In the genomic region with DNA sequence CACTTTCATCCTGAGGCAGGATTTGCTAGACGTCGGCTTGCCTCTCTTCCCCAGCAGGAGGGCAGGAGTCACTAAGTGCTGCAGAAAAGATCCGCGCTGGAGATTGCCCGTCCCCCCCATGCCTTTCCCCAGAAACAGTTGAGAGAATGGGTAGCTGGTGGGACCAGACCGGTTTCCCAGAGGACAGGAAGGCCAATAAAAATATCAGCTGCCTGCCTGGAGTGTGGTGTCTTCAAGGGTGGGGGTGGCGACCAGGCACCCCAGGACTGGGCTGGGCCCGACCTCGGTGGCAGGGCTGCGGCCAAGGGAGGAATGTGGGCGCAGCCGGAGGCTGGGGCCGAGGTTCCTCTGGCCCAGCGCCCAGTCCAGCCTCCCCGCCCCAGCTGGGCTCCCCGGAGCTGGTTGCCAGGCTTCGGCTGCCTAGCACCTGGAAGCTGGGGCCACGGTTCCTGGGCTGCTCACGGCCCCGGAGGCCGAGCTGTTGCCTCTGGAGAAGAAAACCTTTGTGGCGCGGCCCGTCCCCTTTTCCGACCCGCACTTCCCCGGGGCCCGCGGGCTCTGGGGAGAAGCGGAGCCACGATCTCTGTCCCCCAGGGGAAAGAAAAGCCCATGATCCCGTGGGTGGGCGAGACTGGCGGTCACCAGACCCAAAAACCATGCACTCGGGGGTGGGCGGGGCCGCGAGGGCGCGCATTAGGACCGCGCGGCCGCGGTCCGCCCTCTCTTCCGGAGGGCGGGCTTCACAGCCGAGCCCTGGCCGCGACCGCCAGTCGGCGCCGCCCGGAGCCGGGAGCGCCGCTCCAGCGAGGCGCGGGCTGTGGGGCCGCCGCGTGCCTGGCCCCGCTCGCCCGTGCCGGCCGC, we compare ENCODE assay signal across 1 cellular context.
TF ChIP-seq lines count a peak whose summit lies in the region.

A gene with protein sequence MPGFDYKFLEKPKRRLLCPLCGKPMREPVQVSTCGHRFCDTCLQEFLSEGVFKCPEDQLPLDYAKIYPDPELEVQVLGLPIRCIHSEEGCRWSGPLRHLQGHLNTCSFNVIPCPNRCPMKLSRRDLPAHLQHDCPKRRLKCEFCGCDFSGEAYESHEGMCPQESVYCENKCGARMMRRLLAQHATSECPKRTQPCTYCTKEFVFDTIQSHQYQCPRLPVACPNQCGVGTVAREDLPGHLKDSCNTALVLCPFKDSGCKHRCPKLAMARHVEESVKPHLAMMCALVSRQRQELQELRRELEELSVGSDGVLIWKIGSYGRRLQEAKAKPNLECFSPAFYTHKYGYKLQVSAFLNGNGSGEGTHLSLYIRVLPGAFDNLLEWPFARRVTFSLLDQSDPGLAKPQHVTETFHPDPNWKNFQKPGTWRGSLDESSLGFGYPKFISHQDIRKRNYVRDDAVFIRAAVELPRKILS (plus strand): TSS at position 769 of the 861 bp plus-strand sequence. CDS start 102 bp downstream, outside the sequence.

TF ChIP-seq in K562, 482 proteins besides CTCF, POLR2A, EP300 and RAD21 (continued from another document and continues in another):
- TF ChIP-seq, protein P1, sequence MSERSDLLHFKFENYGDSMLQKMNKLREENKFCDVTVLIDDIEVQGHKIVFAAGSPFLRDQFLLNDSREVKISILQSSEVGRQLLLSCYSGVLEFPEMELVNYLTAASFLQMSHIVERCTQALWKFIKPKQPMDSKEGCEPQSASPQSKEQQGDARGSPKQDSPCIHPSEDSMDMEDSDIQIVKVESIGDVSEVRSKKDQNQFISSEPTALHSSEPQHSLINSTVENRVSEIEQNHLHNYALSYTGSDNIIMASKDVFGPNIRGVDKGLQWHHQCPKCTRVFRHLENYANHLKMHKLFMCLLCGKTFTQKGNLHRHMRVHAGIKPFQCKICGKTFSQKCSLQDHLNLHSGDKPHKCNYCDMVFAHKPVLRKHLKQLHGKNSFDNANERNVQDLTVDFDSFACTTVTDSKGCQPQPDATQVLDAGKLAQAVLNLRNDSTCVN (CRISPR knock-in tag; IDR thresholded peaks at IDR 0.05) = no peak
- TF ChIP-seq IRF2 (CRISPR knock-in tag; IDR thresholded peaks at IDR 0.05) (no peak), ZNF586 (CRISPR knock-in tag; conservative IDR thresholded peaks at IDR 0.05) (no peak), ZNF76 (CRISPR knock-in tag; IDR thresholded peaks at IDR 0.05; ENCODE audit: borderline replicate concordance) (no peak), ZNF764 (CRISPR knock-in tag; IDR thresholded peaks at IDR 0.05; ENCODE audit: low read depth) (no peak), C11orf30 (IDR thresholded peaks at IDR 0.05; ENCODE audit: low read depth) (no peak), SIN3B (IDR thresholded peaks at IDR 0.05; ENCODE audit: low read depth) (peak; percentile 63), SNRNP70 (optimal IDR thresholded peaks at IDR 0.05; ENCODE audit: low read depth, low read length) (no peak), SIN3A (IDR thresholded peaks at IDR 0.05; ENCODE audit: borderline replicate concordance in 2 of 2, control insufficient read depth in 1 of 2, low read depth in 2 of 2, low read length in 2 of 2) (peak; percentile 28 to 96), CREB1 (IDR thresholded peaks at IDR 0.05) (peak; percentile 47), CREB1 (CRISPR knock-in tag; IDR thresholded peaks at IDR 0.05) (no peak), ZBED1 (IDR thresholded peaks at IDR 0.05) (0 out of 2 replicates have a peak, but pooled peaks have one; percentile 1), HOXB6 (CRISPR knock-in tag; IDR thresholded peaks at IDR 0.05; ENCODE audit: borderline replicate concordance) (no peak), TAF7 (tag; IDR thresholded peaks at IDR 0.05) (no peak), RBM15 (IDR thresholded peaks at IDR 0.05; ENCODE audit: insufficient read depth, low read length) (no peak), ZNF274 (IDR thresholded peaks at IDR 0.05; ENCODE audit: borderline replicate concordance, low read depth, low read length) (no peak), TAF9B (IDR thresholded peaks at IDR 0.05; ENCODE audit: partially characterized antibody) (no peak), MAFG (tag; conservative IDR thresholded peaks at IDR 0.05) (no peak), CAMTA2 (CRISPR knock-in tag; conservative IDR thresholded peaks at IDR 0.05) (no peak), HMGN3 (IDR thresholded peaks at IDR 0.05; ENCODE audit: borderline replicate concordance, extremely low read depth, insufficient read length, low read depth, low read length) (peak; percentile 70), DPF2 (IDR thresholded peaks at IDR 0.05) (peak; percentile 73; the same call in 1 of the 2 replicates), RAD51 (IDR thresholded peaks at IDR 0.05; ENCODE audit: borderline replicate concordance, low read depth) (no peak), LEF1 (IDR thresholded peaks at IDR 0.05) (no peak; the same call in 1 of the 2 replicates), TBP (optimal IDR thresholded peaks at IDR 0.05; ENCODE audit: low read depth, low read length) (peak; percentile 79), MTA2 (IDR thresholded peaks at IDR 0.05; ENCODE audit: low read depth) (no peak), POLR2B (IDR thresholded peaks at IDR 0.05; ENCODE audit: low read depth, partially characterized antibody) (no peak), PHF8 (IDR thresholded peaks at IDR 0.05; ENCODE audit: borderline replicate concordance, low read length) (no peak), ZC3H4 (CRISPR knock-in tag; IDR thresholded peaks at IDR 0.05; ENCODE audit: borderline replicate concordance) (no peak), HMG20B (CRISPR knock-in tag; IDR thresholded peaks at IDR 0.05) (peak; percentile 71; the same call in 1 of the 2 replicates), SMARCB1 (IDR thresholded peaks at IDR 0.05; ENCODE audit: insufficient read length, low read depth) (no peak), ZNF583 (CRISPR knock-in tag; IDR thresholded peaks at IDR 0.05) (no peak), NBN (IDR thresholded peaks at IDR 0.05; ENCODE audit: low read depth) (no peak), ZNF507 (tag; conservative IDR thresholded peaks at IDR 0.05) (no peak), SAP30 (IDR thresholded peaks at IDR 0.05; ENCODE audit: borderline replicate concordance, insufficient read depth, low read depth, low read length, poor library complexity, severe bottlenecking) (peak; percentile 82), ZNF140 (CRISPR knock-in tag; IDR thresholded peaks at IDR 0.05) (no peak), SLC30A9 (CRISPR knock-in tag; IDR thresholded peaks at IDR 0.05) (no peak), ZNF12 (CRISPR knock-in tag; IDR thresholded peaks at IDR 0.05) (no peak), TAF1 (IDR thresholded peaks at IDR 0.05; ENCODE audit: control insufficient read depth, extremely low read depth, insufficient read depth, low read length, severe bottlenecking) (peak; percentile 82), RUNX1 (IDR thresholded peaks at IDR 0.05; ENCODE audit: low read depth) (no peak), CBX5 (IDR thresholded peaks at IDR 0.05; ENCODE audit: borderline replicate concordance, low read depth) (0 out of 2 replicates have a peak, but pooled peaks have one; percentile 32), L3MBTL2 (IDR thresholded peaks at IDR 0.05) (peak; percentile 55; the same call in 1 of the 2 replicates), IFI16 (CRISPR knock-in tag; IDR thresholded peaks at IDR 0.05) (no peak), RBM14 (IDR thresholded peaks at IDR 0.05; ENCODE audit: borderline replicate concordance, insufficient read depth, low read depth, low read length) (0 out of 2 replicates have a peak, but pooled peaks have one; percentile 46), CREM (IDR thresholded peaks at IDR 0.05; ENCODE audit: low read depth) (peak; percentile 51; the same call in 1 of the 2 replicates), ZKSCAN1 (IDR thresholded peaks at IDR 0.05; ENCODE audit: low read depth, low read length) (peak; percentile 64; the same call in 1 of the 2 replicates), MED1 (CRISPR knock-in tag; IDR thresholded peaks at IDR 0.05; ENCODE audit: borderline replicate concordance) (no peak)
- TF ChIP-seq, protein P2, sequence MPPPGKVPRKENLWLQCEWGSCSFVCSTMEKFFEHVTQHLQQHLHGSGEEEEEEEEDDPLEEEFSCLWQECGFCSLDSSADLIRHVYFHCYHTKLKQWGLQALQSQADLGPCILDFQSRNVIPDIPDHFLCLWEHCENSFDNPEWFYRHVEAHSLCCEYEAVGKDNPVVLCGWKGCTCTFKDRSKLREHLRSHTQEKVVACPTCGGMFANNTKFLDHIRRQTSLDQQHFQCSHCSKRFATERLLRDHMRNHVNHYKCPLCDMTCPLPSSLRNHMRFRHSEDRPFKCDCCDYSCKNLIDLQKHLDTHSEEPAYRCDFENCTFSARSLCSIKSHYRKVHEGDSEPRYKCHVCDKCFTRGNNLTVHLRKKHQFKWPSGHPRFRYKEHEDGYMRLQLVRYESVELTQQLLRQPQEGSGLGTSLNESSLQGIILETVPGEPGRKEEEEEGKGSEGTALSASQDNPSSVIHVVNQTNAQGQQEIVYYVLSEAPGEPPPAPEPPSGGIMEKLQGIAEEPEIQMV (tag; conservative IDR thresholded peaks at IDR 0.05; ENCODE audit: low read depth) = no peak
- TF ChIP-seq, protein P3, sequence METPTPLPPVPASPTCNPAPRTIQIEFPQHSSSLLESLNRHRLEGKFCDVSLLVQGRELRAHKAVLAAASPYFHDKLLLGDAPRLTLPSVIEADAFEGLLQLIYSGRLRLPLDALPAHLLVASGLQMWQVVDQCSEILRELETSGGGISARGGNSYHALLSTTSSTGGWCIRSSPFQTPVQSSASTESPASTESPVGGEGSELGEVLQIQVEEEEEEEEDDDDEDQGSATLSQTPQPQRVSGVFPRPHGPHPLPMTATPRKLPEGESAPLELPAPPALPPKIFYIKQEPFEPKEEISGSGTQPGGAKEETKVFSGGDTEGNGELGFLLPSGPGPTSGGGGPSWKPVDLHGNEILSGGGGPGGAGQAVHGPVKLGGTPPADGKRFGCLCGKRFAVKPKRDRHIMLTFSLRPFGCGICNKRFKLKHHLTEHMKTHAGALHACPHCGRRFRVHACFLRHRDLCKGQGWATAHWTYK (CRISPR knock-in tag; IDR thresholded peaks at IDR 0.05) = peak; percentile 50
- TF ChIP-seq, protein P4, sequence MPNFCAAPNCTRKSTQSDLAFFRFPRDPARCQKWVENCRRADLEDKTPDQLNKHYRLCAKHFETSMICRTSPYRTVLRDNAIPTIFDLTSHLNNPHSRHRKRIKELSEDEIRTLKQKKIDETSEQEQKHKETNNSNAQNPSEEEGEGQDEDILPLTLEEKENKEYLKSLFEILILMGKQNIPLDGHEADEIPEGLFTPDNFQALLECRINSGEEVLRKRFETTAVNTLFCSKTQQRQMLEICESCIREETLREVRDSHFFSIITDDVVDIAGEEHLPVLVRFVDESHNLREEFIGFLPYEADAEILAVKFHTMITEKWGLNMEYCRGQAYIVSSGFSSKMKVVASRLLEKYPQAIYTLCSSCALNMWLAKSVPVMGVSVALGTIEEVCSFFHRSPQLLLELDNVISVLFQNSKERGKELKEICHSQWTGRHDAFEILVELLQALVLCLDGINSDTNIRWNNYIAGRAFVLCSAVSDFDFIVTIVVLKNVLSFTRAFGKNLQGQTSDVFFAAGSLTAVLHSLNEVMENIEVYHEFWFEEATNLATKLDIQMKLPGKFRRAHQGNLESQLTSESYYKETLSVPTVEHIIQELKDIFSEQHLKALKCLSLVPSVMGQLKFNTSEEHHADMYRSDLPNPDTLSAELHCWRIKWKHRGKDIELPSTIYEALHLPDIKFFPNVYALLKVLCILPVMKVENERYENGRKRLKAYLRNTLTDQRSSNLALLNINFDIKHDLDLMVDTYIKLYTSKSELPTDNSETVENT (CRISPR knock-in tag; IDR thresholded peaks at IDR 0.05) = peak; percentile 96
- TF ChIP-seq, protein P5, sequence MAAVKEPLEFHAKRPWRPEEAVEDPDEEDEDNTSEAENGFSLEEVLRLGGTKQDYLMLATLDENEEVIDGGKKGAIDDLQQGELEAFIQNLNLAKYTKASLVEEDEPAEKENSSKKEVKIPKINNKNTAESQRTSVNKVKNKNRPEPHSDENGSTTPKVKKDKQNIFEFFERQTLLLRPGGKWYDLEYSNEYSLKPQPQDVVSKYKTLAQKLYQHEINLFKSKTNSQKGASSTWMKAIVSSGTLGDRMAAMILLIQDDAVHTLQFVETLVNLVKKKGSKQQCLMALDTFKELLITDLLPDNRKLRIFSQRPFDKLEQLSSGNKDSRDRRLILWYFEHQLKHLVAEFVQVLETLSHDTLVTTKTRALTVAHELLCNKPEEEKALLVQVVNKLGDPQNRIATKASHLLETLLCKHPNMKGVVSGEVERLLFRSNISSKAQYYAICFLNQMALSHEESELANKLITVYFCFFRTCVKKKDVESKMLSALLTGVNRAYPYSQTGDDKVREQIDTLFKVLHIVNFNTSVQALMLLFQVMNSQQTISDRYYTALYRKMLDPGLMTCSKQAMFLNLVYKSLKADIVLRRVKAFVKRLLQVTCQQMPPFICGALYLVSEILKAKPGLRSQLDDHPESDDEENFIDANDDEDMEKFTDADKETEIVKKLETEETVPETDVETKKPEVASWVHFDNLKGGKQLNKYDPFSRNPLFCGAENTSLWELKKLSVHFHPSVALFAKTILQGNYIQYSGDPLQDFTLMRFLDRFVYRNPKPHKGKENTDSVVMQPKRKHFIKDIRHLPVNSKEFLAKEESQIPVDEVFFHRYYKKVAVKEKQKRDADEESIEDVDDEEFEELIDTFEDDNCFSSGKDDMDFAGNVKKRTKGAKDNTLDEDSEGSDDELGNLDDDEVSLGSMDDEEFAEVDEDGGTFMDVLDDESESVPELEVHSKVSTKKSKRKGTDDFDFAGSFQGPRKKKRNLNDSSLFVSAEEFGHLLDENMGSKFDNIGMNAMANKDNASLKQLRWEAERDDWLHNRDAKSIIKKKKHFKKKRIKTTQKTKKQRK (IDR thresholded peaks at IDR 0.05; ENCODE audit: borderline replicate concordance, low read depth, low read length) = no peak
- TF ChIP-seq, protein P6, sequence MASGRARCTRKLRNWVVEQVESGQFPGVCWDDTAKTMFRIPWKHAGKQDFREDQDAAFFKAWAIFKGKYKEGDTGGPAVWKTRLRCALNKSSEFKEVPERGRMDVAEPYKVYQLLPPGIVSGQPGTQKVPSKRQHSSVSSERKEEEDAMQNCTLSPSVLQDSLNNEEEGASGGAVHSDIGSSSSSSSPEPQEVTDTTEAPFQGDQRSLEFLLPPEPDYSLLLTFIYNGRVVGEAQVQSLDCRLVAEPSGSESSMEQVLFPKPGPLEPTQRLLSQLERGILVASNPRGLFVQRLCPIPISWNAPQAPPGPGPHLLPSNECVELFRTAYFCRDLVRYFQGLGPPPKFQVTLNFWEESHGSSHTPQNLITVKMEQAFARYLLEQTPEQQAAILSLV (tag; IDR thresholded peaks at IDR 0.05) = no peak
- TF ChIP-seq, protein P7, sequence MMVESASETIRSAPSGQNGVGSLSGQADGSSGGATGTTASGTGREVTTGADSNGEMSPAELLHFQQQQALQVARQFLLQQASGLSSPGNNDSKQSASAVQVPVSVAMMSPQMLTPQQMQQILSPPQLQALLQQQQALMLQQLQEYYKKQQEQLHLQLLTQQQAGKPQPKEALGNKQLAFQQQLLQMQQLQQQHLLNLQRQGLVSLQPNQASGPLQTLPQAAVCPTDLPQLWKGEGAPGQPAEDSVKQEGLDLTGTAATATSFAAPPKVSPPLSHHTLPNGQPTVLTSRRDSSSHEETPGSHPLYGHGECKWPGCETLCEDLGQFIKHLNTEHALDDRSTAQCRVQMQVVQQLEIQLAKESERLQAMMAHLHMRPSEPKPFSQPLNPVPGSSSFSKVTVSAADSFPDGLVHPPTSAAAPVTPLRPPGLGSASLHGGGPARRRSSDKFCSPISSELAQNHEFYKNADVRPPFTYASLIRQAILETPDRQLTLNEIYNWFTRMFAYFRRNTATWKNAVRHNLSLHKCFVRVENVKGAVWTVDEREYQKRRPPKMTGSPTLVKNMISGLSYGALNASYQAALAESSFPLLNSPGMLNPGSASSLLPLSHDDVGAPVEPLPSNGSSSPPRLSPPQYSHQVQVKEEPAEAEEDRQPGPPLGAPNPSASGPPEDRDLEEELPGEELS (CRISPR knock-in tag; IDR thresholded peaks at IDR 0.05; ENCODE audit: borderline replicate concordance) = no peak
